In genomic region chr21:44985441-44986401, GRCh38 we compare ENCODE assay signal across 1 cellular context.
TF ChIP-seq lines count a peak whose summit lies in the region.

No MANE protein-coding gene starts in this region.

TF ChIP-seq in SK-N-SH treated with all-trans-retinoic acid at 6 μM for 48 hours, 23 proteins besides CTCF, POLR2A, EP300 and RAD21 (continued from another document):
- TF ChIP-seq CREB5 (CRISPR knock-in tag; IDR thresholded peaks at IDR 0.05; ENCODE audit: low read depth) (no peak), TCF4 (CRISPR knock-in tag; IDR thresholded peaks at IDR 0.05; ENCODE audit: borderline replicate concordance) (no peak), RARB (CRISPR knock-in tag; IDR thresholded peaks at IDR 0.05) (no peak), ISL1 (CRISPR knock-in tag; IDR thresholded peaks at IDR 0.05) (no peak), ZFP3 (CRISPR knock-in tag; IDR thresholded peaks at IDR 0.05) (no peak)
